ENCODE assay signal across 26 cellular contexts in the genomic region with DNA sequence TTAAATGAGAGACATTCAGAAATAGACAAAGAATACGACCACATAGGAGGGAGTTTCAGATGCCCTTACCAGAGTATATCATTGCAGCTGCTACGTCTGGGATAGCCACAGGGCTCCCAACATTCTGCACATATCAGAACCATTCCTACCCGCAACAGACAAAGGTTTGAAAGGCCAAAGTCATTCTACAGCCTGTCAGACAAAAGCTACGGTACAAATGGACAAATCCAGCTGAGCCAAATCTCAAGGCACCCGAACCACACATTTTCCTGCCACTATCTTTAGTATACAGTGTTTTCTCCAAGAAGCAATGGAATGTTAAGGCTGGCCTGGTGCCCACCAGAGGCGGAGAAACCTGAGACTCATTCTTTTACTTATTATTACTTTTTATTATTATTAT. TPM values are rescaled to one million over a fixed set of nuclear protein-coding genes. Genes with fewer than 3 reads are reported as not detected.
DNase-seq lines count a peak whose midpoint lies in the region; ATAC-seq, FAIRE-seq and TF ChIP-seq lines count a peak whose summit lies in the region.
"Had no signal": no experiment of that assay in that cellular context is flagged by ENCODE, and none has a peak within 500 bp of the region (broad histone marks: within the 10 kb centered on the region; RNA-seq: fewer than 3 reads in every experiment).

No MANE protein-coding gene starts in this region.

- intact Hi-C loops in left ventricle myocardium inferior (cut with micrococcal nuclease) = no loop called here
- intact Hi-C loops in CD8-positive, alpha-beta T cell (cut with DNase I, micrococcal nuclease) = no loop called here

- CTCF ChIA-PET in CD8-positive, alpha-beta T cell (lab: Charles Lee) = no interaction called here

- WGBS in GM23248 (ENCODE audit: low coverage in 1 of 2, low lambda C conversion rate in 2 of 2, missing lambda C conversion rate in 2 of 2), 2 experiments = 82 to 85% methylated on average over 6 of the region's 6 CpGs

- H3K36me3 ChIP-seq in HUES48 (ENCODE audit: control insufficient read depth, insufficient read depth, low read length) = peaks cover 90% of the 10 kb centered on the region
- peaks cover 47% of the 10 kb centered on the region for H3K36me3 ChIP-seq in astrocyte (ENCODE audit: insufficient read depth, low read length)
- H3K36me3 ChIP-seq in left ventricle myocardium inferior = peaks cover 76% of the 10 kb centered on the region
- peaks cover 23% of the 10 kb centered on the region; the same call in 1 of the 2 replicates for H3K36me3 ChIP-seq in GM23248 (ENCODE audit: low read depth)
- peaks cover 46% of the 10 kb centered on the region for H3K36me3 ChIP-seq in CD8-positive, alpha-beta T cell (ENCODE audit: insufficient read depth, low read length)

- H4K20me1 ChIP-seq in astrocyte (ENCODE audit: insufficient read depth, low read length) (no peaks in the 10 kb centered on the region), GM23248 (ENCODE audit: insufficient read depth) (no peaks in the 10 kb centered on the region)

- no peaks in the 10 kb centered on the region for H3F3A ChIP-seq in GM23248 (ENCODE audit: insufficient read depth)

- no peak overlapping the region for H3K9ac ChIP-seq in HUES48 (ENCODE audit: low read depth, low read length)
- no peak overlapping the region for H3K9ac ChIP-seq in astrocyte (ENCODE audit: low read length)
- H3K9ac ChIP-seq in GM23248 = no peak overlapping the region

- H3K9me3 Mint-ChIP-seq in astrocyte (ENCODE audit: unreplicated experiment) = no peaks in the 10 kb centered on the region
- H3K9me3 Mint-ChIP-seq in osteocyte (ENCODE audit: unreplicated experiment) = no peaks in the 10 kb centered on the region
- H3K9me3 Mint-ChIP-seq in CD8-positive, alpha-beta T cell = no peaks in the 10 kb centered on the region
- H3K9me3 Mint-ChIP-seq: activated B cell treated with CpG ODN at 0.5 μM for 24 hours; CD4-positive, CD25-positive, alpha-beta regulatory T cell; neural crest cell; stimulated activated memory B cell treated with anti-CD40 and anti-IgM and Interleukin-4, amounts not matched to agents 10 μg/mL and 1 μg/mL and 100 μg/mL, for 72 hours; T-helper 2 cell treated with Interferon-gamma antibody and Interleukin-4, amounts not matched to agents 5 μg/mL and 100 μg/mL, for 36 hours had no signal

- TF ChIP-seq CTCF in astrocyte (IDR thresholded peaks at IDR 0.05; ENCODE audit: insufficient read depth, low read depth, low read length) (no peak), left ventricle myocardium inferior (IDR thresholded peaks at IDR 0.05; ENCODE audit: borderline replicate concordance) (no peak), osteocyte (IDR thresholded peaks at IDR 0.05) (no peak)
- TF ChIP-seq CTCF in CD8-positive, alpha-beta T cell (IDR thresholded peaks at IDR 0.05) = no peak

- no peak overlapping the region for H3K4me3 ChIP-seq in HUES48 (ENCODE audit: low read depth, low read length)
- no peak overlapping the region for H3K4me3 ChIP-seq in astrocyte (ENCODE audit: insufficient read depth, low read depth, low read length)
- no peak overlapping the region for H3K4me3 ChIP-seq in left ventricle myocardium inferior
- no peak overlapping the region for H3K4me3 ChIP-seq in GM23248
- H3K4me3 ChIP-seq in CD8-positive, alpha-beta T cell (ENCODE audit: low read depth, low read length) = no peak overlapping the region
- H3K4me3 ChIP-seq: cardiac muscle cell, gastroesophageal sphincter, HAP-1, smooth muscle cell, suprapubic skin had no signal

- H3K27ac Mint-ChIP-seq in astrocyte (ENCODE audit: unreplicated experiment) = no peak overlapping the region
- peak overlapping the region; percentile 63 for H3K27ac Mint-ChIP-seq in osteocyte (ENCODE audit: unreplicated experiment)
- no peak overlapping the region for H3K27ac Mint-ChIP-seq in CD8-positive, alpha-beta T cell
- H3K27ac Mint-ChIP-seq: activated B cell treated with CpG ODN at 0.5 μM for 24 hours; stimulated activated memory B cell treated with anti-CD40 and anti-IgM and Interleukin-4, amounts not matched to agents 10 μg/mL and 1 μg/mL and 100 μg/mL, for 72 hours; T-helper 2 cell treated with Interferon-gamma antibody and Interleukin-4, amounts not matched to agents 5 μg/mL and 100 μg/mL, for 36 hours had no signal

- no peaks in the 10 kb centered on the region for H3K79me2 ChIP-seq in astrocyte (ENCODE audit: insufficient read depth, low read length)
- H3K79me2 ChIP-seq in GM23248 (ENCODE audit: insufficient read depth) = no peaks in the 10 kb centered on the region

- no peaks in the 10 kb centered on the region for H3K9me2 ChIP-seq in GM23248 (ENCODE audit: insufficient read depth)

- H3K4me1 ChIP-seq in HUES48 (ENCODE audit: control insufficient read depth, insufficient read depth, low read length) (peaks cover 27% of the 10 kb centered on the region), astrocyte (ENCODE audit: insufficient read depth, low read length) (peaks cover 11% of the 10 kb centered on the region), left ventricle myocardium inferior (peaks cover 39% of the 10 kb centered on the region), GM23248 (ENCODE audit: insufficient read depth) (no peaks in the 10 kb centered on the region)
- H3K4me1 ChIP-seq in CD8-positive, alpha-beta T cell (ENCODE audit: insufficient read depth, low read length) = no peaks in the 10 kb centered on the region
- H3K4me1 ChIP-seq: gastroesophageal sphincter, HAP-1, suprapubic skin had no signal

- no peaks in the 10 kb centered on the region for H3K9me3 ChIP-seq in HUES48 (ENCODE audit: control insufficient read depth, insufficient read depth, low read length)
- no peaks in the 10 kb centered on the region for H3K9me3 ChIP-seq in astrocyte (ENCODE audit: insufficient read depth, low read depth, low read length)
- H3K9me3 ChIP-seq in left ventricle myocardium inferior (replicated peaks) = no peaks in the 10 kb centered on the region
- H3K9me3 ChIP-seq in GM23248 (ENCODE audit: low read depth) = no peaks in the 10 kb centered on the region
- no peaks in the 10 kb centered on the region for H3K9me3 ChIP-seq in CD8-positive, alpha-beta T cell (ENCODE audit: low read length)
- H3K9me3 ChIP-seq: gastroesophageal sphincter, HAP-1, suprapubic skin had no signal

- H3K27ac ChIP-seq in HUES48 (ENCODE audit: low read depth, low read length) (peak overlapping the region; percentile 87), astrocyte (ENCODE audit: low read depth, low read length) (no peak overlapping the region), left ventricle myocardium inferior (replicated peaks) (peak overlapping the region; percentile 29), GM23248 (no peak overlapping the region)
- no peak overlapping the region for H3K27ac ChIP-seq in CD8-positive, alpha-beta T cell (ENCODE audit: low read depth, low read length)
- H3K27ac ChIP-seq: cardiac muscle cell, gastroesophageal sphincter, suprapubic skin had no signal

- DNase-seq in astrocyte (ENCODE audit: low read depth) = peak; percentile 40
- no peak for DNase-seq in left ventricle myocardium inferior
- no peak for DNase-seq in osteocyte (ENCODE audit: extremely low spot score, unreplicated experiment)
- DNase-seq in NCI-H1092 (lab: John Stamatoyannopoulos, UW) = no peak
- no peak for DNase-seq in GM23248
- DNase-seq in CD8-positive, alpha-beta T cell = no peak
- DNase-seq: activated B cell treated with CpG ODN at 0.5 μM for 24 hours; activated CD4-positive, alpha-beta T cell treated with anti-CD3 and anti-CD28 coated beads, Interleukin-2, amount 50 U/mL, for 48 hours; activated effector memory CD4-positive, alpha-beta T cell treated with Interleukin-2 at 50 U/mL for 16 hours; CD4-positive, CD25-positive, alpha-beta regulatory T cell; KBM-7; left colon; NCI-H2171 treated with DMSO at 0.1 percent for 48 hours; NCI-H526 had no signal

- H3K4me3 Mint-ChIP-seq in astrocyte (ENCODE audit: unreplicated experiment) = no peak overlapping the region
- H3K4me3 Mint-ChIP-seq in osteocyte (ENCODE audit: unreplicated experiment) = no peak overlapping the region
- no peak overlapping the region for H3K4me3 Mint-ChIP-seq in CD8-positive, alpha-beta T cell
- H3K4me3 Mint-ChIP-seq: activated B cell treated with CpG ODN at 0.5 μM for 24 hours; CD4-positive, CD25-positive, alpha-beta regulatory T cell; neural crest cell; stimulated activated memory B cell treated with anti-CD40 and anti-IgM and Interleukin-4, amounts not matched to agents 10 μg/mL and 1 μg/mL and 100 μg/mL, for 72 hours; T-helper 2 cell treated with Interferon-gamma antibody and Interleukin-4, amounts not matched to agents 5 μg/mL and 100 μg/mL, for 36 hours had no signal

- H3K4me2 ChIP-seq in astrocyte (ENCODE audit: low read length) (no peak overlapping the region), GM23248 (ENCODE audit: unreplicated experiment) (no peak overlapping the region)
- H3K4me2 ChIP-seq: smooth muscle cell had no signal

- H3K27me3 Mint-ChIP-seq in astrocyte (ENCODE audit: low read depth, unreplicated experiment) = no peaks in the 10 kb centered on the region
- H3K27me3 Mint-ChIP-seq in osteocyte (ENCODE audit: unreplicated experiment) = no peaks in the 10 kb centered on the region
- H3K27me3 Mint-ChIP-seq in CD8-positive, alpha-beta T cell (ENCODE audit: low read depth) = no peaks in the 10 kb centered on the region
- H3K27me3 Mint-ChIP-seq: activated B cell treated with CpG ODN at 0.5 μM for 24 hours; CD4-positive, CD25-positive, alpha-beta regulatory T cell; progenitor cell of endocrine pancreas; stimulated activated memory B cell treated with anti-CD40 and anti-IgM and Interleukin-4, amounts not matched to agents 10 μg/mL and 1 μg/mL and 100 μg/mL, for 72 hours had no signal

- in situ Hi-C loops in GM23248 (cut with MboI) = no loop called here

- POLR2A ChIA-PET in CD8-positive, alpha-beta T cell (lab: Charles Lee) = no interaction called here

- ATAC-seq in CD8-positive, alpha-beta T cell = no peak
- no peak for ATAC-seq in HG03520 (IDR thresholded peaks at IDR 0.05; ENCODE audit: unreplicated experiment)
- ATAC-seq: gastroesophageal sphincter; left colon; stimulated activated memory B cell treated with anti-CD40 and anti-IgM and Interleukin-4, amounts not matched to agents 10 μg/mL and 1 μg/mL and 100 μg/mL, for 72 hours had no signal

- no peak for FAIRE-seq in astrocyte (lab: Jason Lieb, UNC)
- FAIRE-seq: GM18507 had no signal

- H3K27me3 ChIP-seq in HUES48 (ENCODE audit: control insufficient read depth, insufficient read depth, low read length) = no peaks in the 10 kb centered on the region
- no peaks in the 10 kb centered on the region for H3K27me3 ChIP-seq in astrocyte (ENCODE audit: insufficient read depth, low read length)
- no peaks in the 10 kb centered on the region for H3K27me3 ChIP-seq in left ventricle myocardium inferior (ENCODE audit: low read depth)
- H3K27me3 ChIP-seq in GM23248 (replicated peaks; ENCODE audit: insufficient read depth) = no peaks in the 10 kb centered on the region
- no peaks in the 10 kb centered on the region for H3K27me3 ChIP-seq in CD8-positive, alpha-beta T cell (ENCODE audit: insufficient read depth, low read length)
- H3K27me3 ChIP-seq: cardiac muscle cell, gastroesophageal sphincter, suprapubic skin had no signal

- peaks cover 10% of the 10 kb centered on the region for H3K36me3 Mint-ChIP-seq in astrocyte (ENCODE audit: low read depth, unreplicated experiment)
- H3K36me3 Mint-ChIP-seq in osteocyte (ENCODE audit: unreplicated experiment) = peaks cover 28% of the 10 kb centered on the region
- peaks cover 85% of the 10 kb centered on the region for H3K36me3 Mint-ChIP-seq in CD8-positive, alpha-beta T cell

- peaks cover 9% of the 10 kb centered on the region for H3K4me1 Mint-ChIP-seq in astrocyte (ENCODE audit: low read depth, unreplicated experiment)
- H3K4me1 Mint-ChIP-seq in osteocyte (ENCODE audit: unreplicated experiment) = peaks cover 16% of the 10 kb centered on the region
- no peaks in the 10 kb centered on the region for H3K4me1 Mint-ChIP-seq in CD8-positive, alpha-beta T cell (ENCODE audit: low read depth)
- H3K4me1 Mint-ChIP-seq: activated B cell treated with CpG ODN at 0.5 μM for 24 hours; neural crest cell; stimulated activated memory B cell treated with anti-CD40 and anti-IgM and Interleukin-4, amounts not matched to agents 10 μg/mL and 1 μg/mL and 100 μg/mL, for 72 hours had no signal

- H2AFZ ChIP-seq in astrocyte (ENCODE audit: low read depth, low read length) = no peak overlapping the region
- H2AFZ ChIP-seq in GM23248 = no peak overlapping the region

RNA-seq across cellular contexts. Expression of gene LYRM2, which starts 30.5 kb away (rescaled TPM):
- total RNA-seq in astrocyte (33.7 and 39.2 TPM in 2 replicates), left ventricle myocardium inferior (41.3 TPM), osteocyte (32.0 and 34.4 TPM in 2 replicates)
- 30.1 and 30.6 TPM in 2 replicates for total RNA-seq in GM23248 (2014; rRNA removed; shearing (Covaris generic))
- polyA plus RNA-seq in GM23248 (2016; fragmentation: Nextera tagmentation; extraction: Ambion mirVana) = 68.2 and 69.5 TPM in 2 replicates
- total RNA-seq in CD8-positive, alpha-beta T cell = 10 to 100 TPM; 16.7 to 17.8 TPM

Comparison
In these comparisons a context has a peak if more than half of its experiments do, and no peak if none do; other contexts are left out.
1. H3K27ac ChIP-seq: peak in HUES48 (single experiment) and left ventricle myocardium inferior (single experiment); none in astrocyte (single experiment), GM23248 (single experiment) and CD8-positive, alpha-beta T cell (single experiment).